In genomic region chr3:120796944-120797343, GRCh38 we compare ENCODE assay signal across 27 cellular contexts.
"Had no signal": no experiment of that assay in that cellular context is flagged by ENCODE, and none has a peak within 500 bp of the region (broad histone marks: within the 10 kb centered on the region; RNA-seq: fewer than 3 reads in every experiment).

No MANE protein-coding gene starts in this region.

- H3K4me3 ChIP-seq: colonic mucosa, gastrocnemius medialis, heart right ventricle, lung, mucosa of descending colon, neural progenitor cell, right atrium auricular region, spleen, thoracic aorta, tibial nerve, upper lobe of left lung had no signal

- H3K27ac ChIP-seq: epithelial cell of prostate, gastrocnemius medialis, heart right ventricle, neural progenitor cell, parathyroid adenoma, right atrium auricular region, spleen, thoracic aorta, tibial nerve, upper lobe of left lung had no signal

- H3K36me3 ChIP-seq: colonic mucosa, gastrocnemius medialis, heart right ventricle, neural progenitor cell, right atrium auricular region, spleen, thoracic aorta, tibial nerve, upper lobe of left lung had no signal

- H3K4me1 ChIP-seq: heart right ventricle, neural progenitor cell, parathyroid adenoma, right atrium auricular region, spleen, tibial nerve, upper lobe of left lung had no signal

- FAIRE-seq: islet of Langerhans, urothelium cell line had no signal

- H3K9me3 ChIP-seq: colonic mucosa, gastrocnemius medialis, heart right ventricle, mucosa of descending colon, right atrium auricular region, spleen, thoracic aorta, tibial nerve, upper lobe of left lung had no signal

- H3K27me3 ChIP-seq: colonic mucosa, gastrocnemius medialis, heart right ventricle, neural progenitor cell, right atrium auricular region, spleen, tibial nerve, upper lobe of left lung had no signal

- H3K36me3 Mint-ChIP-seq: memory B cell; mesothelial cell of epicardium; naive B cell; natural killer cell treated with Interleukin-12 subunit alpha and Interleukin-12 subunit beta and Interleukin-15 and Interleukin-18, amount 100 ng/mL, for 72 hours; neural progenitor cell; stimulated activated naive B cell treated with anti-CD40 and anti-IgM and Interleukin-4, amounts not matched to agents 10 μg/mL and 1 μg/mL and 100 μg/mL, for 72 hours had no signal

- H3K9me3 Mint-ChIP-seq: dendritic cell treated with granulocyte-macrophage colony-stimulating factor and Interleukin-4, amounts not matched to agents 40 ng/mL and 50 ng/mL, for 4 days; endodermal cell; memory B cell; mesothelial cell of epicardium; naive B cell; natural killer cell treated with Interleukin-12 subunit alpha and Interleukin-12 subunit beta and Interleukin-15 and Interleukin-18, amount 100 ng/mL, for 72 hours; neural progenitor cell; stimulated activated naive B cell treated with anti-CD40 and anti-IgM and Interleukin-4, amounts not matched to agents 10 μg/mL and 1 μg/mL and 100 μg/mL, for 72 hours; stimulated activated naive CD8-positive, alpha-beta T cell treated with anti-CD3 and anti-CD28 coated beads, Interleukin-15, Interleukin-2, amounts not matched to agents 100 ng/mL and 50 ng/mL, for 24 hours had no signal

- H3K27ac Mint-ChIP-seq: dendritic cell treated with granulocyte-macrophage colony-stimulating factor and Interleukin-4, amounts not matched to agents 40 ng/mL and 50 ng/mL, for 4 days; endodermal cell; memory B cell; mesothelial cell of epicardium; naive B cell; natural killer cell treated with Interleukin-12 subunit alpha and Interleukin-12 subunit beta and Interleukin-15 and Interleukin-18, amount 100 ng/mL, for 72 hours; neural progenitor cell; progenitor cell of endocrine pancreas; stimulated activated naive B cell treated with anti-CD40 and anti-IgM and Interleukin-4, amounts not matched to agents 10 μg/mL and 1 μg/mL and 100 μg/mL, for 72 hours; stimulated activated naive CD8-positive, alpha-beta T cell treated with anti-CD3 and anti-CD28 coated beads, Interleukin-15, Interleukin-2, amounts not matched to agents 100 ng/mL and 50 ng/mL, for 24 hours had no signal

- H3K4me1 Mint-ChIP-seq: endodermal cell, mesothelial cell of epicardium, naive B cell, neural progenitor cell had no signal

- DNase-seq: colonic mucosa; effector CD8-positive, alpha-beta T cell; endodermal cell; gastrocnemius medialis; heart right ventricle; left colon; naive B cell; spleen; stimulated activated CD4-positive, alpha-beta T cell treated with anti-CD3 and anti-CD28 coated beads, Interleukin-2, amount 100 ng/mL, for 48 hours; stimulated activated naive B cell treated with anti-CD40 and anti-IgM and Interleukin-4, amounts not matched to agents 10 μg/mL and 1 μg/mL and 100 μg/mL, for 72 hours; upper lobe of left lung had no signal

- H3K27me3 Mint-ChIP-seq: dendritic cell treated with granulocyte-macrophage colony-stimulating factor and Interleukin-4, amounts not matched to agents 40 ng/mL and 50 ng/mL, for 4 days; memory B cell; progenitor cell of endocrine pancreas; stimulated activated naive CD8-positive, alpha-beta T cell treated with anti-CD3 and anti-CD28 coated beads, Interleukin-15, Interleukin-2, amounts not matched to agents 100 ng/mL and 50 ng/mL, for 24 hours had no signal

- H3K4me3 Mint-ChIP-seq: dendritic cell treated with granulocyte-macrophage colony-stimulating factor and Interleukin-4, amounts not matched to agents 40 ng/mL and 50 ng/mL, for 4 days; endodermal cell; memory B cell; mesothelial cell of epicardium; naive B cell; natural killer cell treated with Interleukin-12 subunit alpha and Interleukin-12 subunit beta and Interleukin-15 and Interleukin-18, amount 100 ng/mL, for 72 hours; neural progenitor cell; stimulated activated naive B cell treated with anti-CD40 and anti-IgM and Interleukin-4, amounts not matched to agents 10 μg/mL and 1 μg/mL and 100 μg/mL, for 72 hours; stimulated activated naive CD8-positive, alpha-beta T cell treated with anti-CD3 and anti-CD28 coated beads, Interleukin-15, Interleukin-2, amounts not matched to agents 100 ng/mL and 50 ng/mL, for 24 hours had no signal
